In the genomic region with DNA sequence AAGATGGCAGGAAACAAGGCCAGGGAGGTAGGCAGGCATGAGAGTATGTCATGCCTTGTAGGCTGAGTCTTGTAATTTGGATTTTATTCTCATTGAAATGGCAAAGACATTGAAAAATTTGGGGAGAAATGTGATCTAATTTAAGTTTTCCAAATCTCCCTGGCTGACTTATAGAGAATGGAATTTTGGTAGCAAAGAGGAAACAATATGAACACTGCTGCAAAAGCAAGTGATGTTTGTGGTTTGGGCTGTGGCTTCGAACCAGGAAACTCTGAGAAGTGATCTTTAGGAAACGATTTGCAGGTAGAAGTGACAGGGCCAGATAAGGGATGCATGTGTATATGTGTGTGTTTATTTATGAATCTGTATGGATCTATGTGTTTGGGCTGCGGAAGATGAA, we compare ENCODE assay signal across 1 cellular context.
TF ChIP-seq lines count a peak whose summit lies in the region.

No MANE protein-coding gene starts in this region.

TF ChIP-seq in SK-N-SH treated with all-trans-retinoic acid at 6 μM for 48 hours, 23 proteins besides CTCF, POLR2A, EP300 and RAD21 (continued from another document):
- TF ChIP-seq ARNTL (CRISPR knock-in tag; IDR thresholded peaks at IDR 0.05; ENCODE audit: borderline replicate concordance, low read depth) (no peak), BACH2 (CRISPR knock-in tag; IDR thresholded peaks at IDR 0.05; ENCODE audit: borderline replicate concordance) (no peak), ISL1 (CRISPR knock-in tag; IDR thresholded peaks at IDR 0.05) (no peak)
